8 cellular contexts compared by ENCODE assay signal in the genomic region with DNA sequence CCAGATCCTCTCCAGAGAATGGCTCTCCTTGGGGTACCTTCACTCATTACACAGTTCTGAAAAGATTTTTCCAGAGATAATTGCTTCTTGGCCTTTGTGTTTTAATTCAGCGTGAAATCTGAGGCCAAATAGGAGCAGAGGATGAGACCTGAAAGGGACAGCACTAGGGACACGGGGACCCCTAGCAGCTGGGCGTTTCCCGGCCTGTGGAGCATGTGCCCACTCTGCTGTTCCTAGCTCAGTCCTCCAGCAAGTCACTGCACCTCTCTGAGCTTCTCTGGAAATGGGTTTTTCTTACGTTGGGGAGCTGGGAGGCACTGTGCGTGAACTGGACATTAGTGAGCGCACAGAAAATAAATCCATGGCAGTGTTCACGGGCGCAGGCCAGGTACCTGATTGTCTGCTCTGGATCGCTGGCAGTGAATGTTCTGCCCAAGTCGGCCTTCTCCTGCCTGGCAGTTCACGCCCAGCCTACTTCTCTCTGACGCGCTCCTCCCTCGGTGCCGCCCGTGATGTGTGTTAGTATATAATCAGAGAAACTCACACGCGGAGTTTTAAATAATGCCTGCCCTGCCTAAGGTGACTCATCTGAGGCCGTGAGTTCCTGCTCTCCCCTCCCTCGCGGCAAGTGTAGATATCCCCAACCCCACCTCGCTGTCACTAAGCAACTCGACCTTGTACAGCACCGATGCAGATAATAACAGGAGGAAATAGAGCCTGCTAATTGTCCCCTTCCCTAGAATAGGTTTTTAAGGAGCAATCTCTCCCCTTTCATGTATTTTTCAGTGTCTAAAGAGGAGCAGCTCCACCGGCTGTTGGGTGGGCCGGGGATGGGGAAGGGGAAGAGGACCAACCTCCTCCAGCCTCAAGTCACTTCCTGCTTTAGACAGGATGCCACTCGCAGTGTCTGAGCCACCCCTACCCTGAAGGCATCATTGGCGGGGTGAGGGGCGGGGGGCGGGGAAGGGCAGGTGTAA. TPM values are rescaled to one million over a fixed set of nuclear protein-coding genes. Genes with fewer than 3 reads are reported as not detected.
DNase-seq lines count a peak whose midpoint lies in the region; FAIRE-seq and TF ChIP-seq lines count a peak whose summit lies in the region.

No MANE protein-coding gene starts in this region.

- peaks cover 22% of the 10 kb centered on the region for H3K4me1 Mint-ChIP-seq in Caco-2 (ENCODE audit: low read depth, unreplicated experiment)

- H3K4me1 ChIP-seq in endothelial cell of umbilical vein (ENCODE audit: control insufficient read depth, extremely low read depth, insufficient read depth, low read length) (peaks cover 13% of the 10 kb centered on the region), sigmoid colon (peaks cover 0 to 43% (median 16%) of the 10 kb centered on the region in 4 donors), Caco-2 (peaks cover 23% of the 10 kb centered on the region), MM.1S (ENCODE audit: low read length) (no peaks in the 10 kb centered on the region)

- dilution Hi-C loops in endothelial cell of umbilical vein (cut with MboI; ENCODE audit: extremely low pct_ligation_motif_present, low sequenced_read_pairs), result no loop called here

- H3K79me2 ChIP-seq in endothelial cell of umbilical vein (ENCODE audit: control insufficient read depth, insufficient read depth, low read length), result peaks cover 2% of the 10 kb centered on the region
- H3K79me2 ChIP-seq in MM.1S (ENCODE audit: low read length), result no peaks in the 10 kb centered on the region

- DNase-seq in SIG-M5 treated with dmso at 0.1 percent for 504 hours (lab: John Stamatoyannopoulos, UW; ENCODE audit: unreplicated experiment) (peak; percentile 25), SIG-M5 (lab: John Stamatoyannopoulos, UW) (no peak), endothelial cell of umbilical vein (ENCODE audit: low read depth, low spot score) (no peak), sigmoid colon (peak; percentile 78), Caco-2 (no peak), MM.1S (no peak), ACHN (no peak)
- DNase-seq in activated CD4-positive, alpha-beta T cell treated with anti-CD3 and anti-CD28 coated beads, Interleukin-2, amount 50 U/mL, for 48 hours, result peak; percentile 36 to 37

- TF ChIP-seq CTCF in endothelial cell of umbilical vein (IDR thresholded peaks at IDR 0.05; ENCODE audit: extremely low read depth in 1 of 2, insufficient read depth in 1 of 2, low read depth in 1 of 2, low read length in 2 of 2), result no peak
- no peak for TF ChIP-seq CTCF in sigmoid colon (IDR thresholded peaks at IDR 0.05)
- no peak for TF ChIP-seq CTCF in Caco-2 (IDR thresholded peaks at IDR 0.05; ENCODE audit: insufficient read depth in 1 of 2, low read depth in 1 of 2, low read length in 1 of 2, severe bottlenecking in 1 of 2, unreplicated experiment in 1 of 2)
- TF ChIP-seq CTCF in MM.1S (IDR thresholded peaks at IDR 0.05; ENCODE audit: low read length), result no peak

- no peak for TF ChIP-seq EP300 in sigmoid colon (IDR thresholded peaks at IDR 0.05)

- H3K9me3 ChIP-seq in endothelial cell of umbilical vein (replicated peaks; ENCODE audit: control insufficient read depth, insufficient read depth, low read length) (no peaks in the 10 kb centered on the region), sigmoid colon (no peaks in the 10 kb centered on the region), Caco-2 (no peaks in the 10 kb centered on the region), MM.1S (replicated peaks; ENCODE audit: insufficient read depth, low read length) (no peaks in the 10 kb centered on the region)

- no peaks in the 10 kb centered on the region for H4K20me1 ChIP-seq in endothelial cell of umbilical vein (replicated peaks; ENCODE audit: control insufficient read depth, extremely low read depth, insufficient read depth, low read length)
- H4K20me1 ChIP-seq in MM.1S (ENCODE audit: insufficient read depth, low read length), result no peaks in the 10 kb centered on the region

- no peaks in the 10 kb centered on the region for H3K27me3 Mint-ChIP-seq in Caco-2 (ENCODE audit: insufficient read depth, unreplicated experiment)

- H3K9me2 ChIP-seq in MM.1S (replicated peaks; ENCODE audit: insufficient read depth, low read length), result no peaks in the 10 kb centered on the region

- in situ Hi-C loops in ACHN (cut with HindIII; ENCODE audit: low pct_ligation_motif_present, low pct_unique_long_range_greater_than_20kb, low sequenced_read_pairs), result no loop called here

- POLR2A ChIA-PET in endothelial cell of umbilical vein (lab: Charles Lee) (no interaction called here), Caco-2 (lab: Charles Lee) (no interaction called here)

- no peak overlapping the region for H2AFZ ChIP-seq in endothelial cell of umbilical vein (ENCODE audit: low read depth, low read length)
- no peak overlapping the region for H2AFZ ChIP-seq in MM.1S (ENCODE audit: low read length)

- no peaks in the 10 kb centered on the region for H3K27me3 ChIP-seq in endothelial cell of umbilical vein (ENCODE audit: control insufficient read depth in 2 of 2, insufficient read depth in 2 of 2, low read length in 2 of 2)
- H3K27me3 ChIP-seq in sigmoid colon, result no peaks in the 10 kb centered on the region
- H3K27me3 ChIP-seq in Caco-2 (replicated peaks; ENCODE audit: control insufficient read depth, insufficient read depth, low read length), result no peaks in the 10 kb centered on the region
- H3K27me3 ChIP-seq in MM.1S (replicated peaks; ENCODE audit: insufficient read depth, low read length), result peaks cover 32% of the 10 kb centered on the region

- no peak overlapping the region for H3K9ac ChIP-seq in endothelial cell of umbilical vein (replicated peaks; ENCODE audit: extremely low read depth, insufficient read depth, low read length)
- no peak overlapping the region for H3K9ac ChIP-seq in MM.1S (ENCODE audit: low read length)

- no TSS peak for BruUV-seq in endothelial cell of umbilical vein (replicated peaks; lab: Mats Ljungman, UMichigan)
- BruUV-seq in Caco-2 (replicated peaks; lab: Mats Ljungman, UMichigan), result no TSS peak

- H3K9me3 Mint-ChIP-seq in Caco-2 (ENCODE audit: unreplicated experiment), result no peaks in the 10 kb centered on the region

- peaks cover 0 to 3% of the 10 kb centered on the region in 2 experiments for H3K36me3 ChIP-seq in endothelial cell of umbilical vein (ENCODE audit: control insufficient read depth in 2 of 2, extremely low read depth in 1 of 2, insufficient read depth in 2 of 2, low read length in 2 of 2)
- peaks cover 0 to 3% (median 0%) of the 10 kb centered on the region in 4 donors for H3K36me3 ChIP-seq in sigmoid colon
- no peaks in the 10 kb centered on the region for H3K36me3 ChIP-seq in Caco-2 (ENCODE audit: control insufficient read depth, insufficient read depth, low read length)
- no peaks in the 10 kb centered on the region for H3K36me3 ChIP-seq in MM.1S (replicated peaks; ENCODE audit: insufficient read depth, low read length)

- H3K36me3 Mint-ChIP-seq in Caco-2 (ENCODE audit: insufficient read depth, unreplicated experiment), result peaks cover 19% of the 10 kb centered on the region

- intact Hi-C loops in endothelial cell of umbilical vein (cut with micrococcal nuclease) (loop anchor here (5.0 kb wide), 1 partner anchor 93 kb away; a partner anchor contains a TSS), sigmoid colon (cut with DNase I) (loop anchor here (5.0 kb wide), 3 partner anchors 47 to 197 kb away; a partner anchor contains a TSS), Caco-2 (cut with micrococcal nuclease; ENCODE audit: unreplicated experiment) (no loop called here)

- peak; percentile 18 for FAIRE-seq in endothelial cell of umbilical vein (lab: Jason Lieb, UNC)

- H3K27ac ChIP-seq in endothelial cell of umbilical vein (ENCODE audit: insufficient read depth, low read depth, low read length) (no peak overlapping the region), sigmoid colon (peak overlapping the region; percentile 90 to 99 (median 96)), MM.1S (ENCODE audit: low read length) (no peak overlapping the region)

- CTCF ChIA-PET in endothelial cell of umbilical vein (lab: Charles Lee), result interaction anchor here (1.4 to 3.9 kb wide), 2 partner anchors 11 to 92 kb away, joined by 3 to 45 read pairs; no protein-coding TSS in a partner anchor
- CTCF ChIA-PET in Caco-2 (lab: Charles Lee), result no interaction called here

- no peaks in the 10 kb centered on the region for H3F3A ChIP-seq in MM.1S (ENCODE audit: insufficient read depth, low read length)

- no peak overlapping the region for H3K4me3 Mint-ChIP-seq in Caco-2 (ENCODE audit: unreplicated experiment)

- H3K27ac Mint-ChIP-seq in Caco-2 (ENCODE audit: unreplicated experiment), result no peak overlapping the region

- H3K9me1 ChIP-seq in endothelial cell of umbilical vein (replicated peaks; ENCODE audit: control insufficient read depth, extremely low read depth, insufficient read depth, low read length), result no peaks in the 10 kb centered on the region

- H3K4me2 ChIP-seq in endothelial cell of umbilical vein (ENCODE audit: insufficient read depth, low read length) (no peak overlapping the region), MM.1S (ENCODE audit: low read depth, low read length) (no peak overlapping the region)

- 19 to 53% methylated on average over 31 of the region's 31 CpGs for WGBS in sigmoid colon, 2 donors

- TF ChIP-seq POLR2A in endothelial cell of umbilical vein (IDR thresholded peaks at IDR 0.05; ENCODE audit: low read depth, low read length), result no peak
- peak in 1 of 2 donors; percentile 29 for TF ChIP-seq POLR2A in sigmoid colon (IDR thresholded peaks at IDR 0.05)

- H3K4me3 ChIP-seq in endothelial cell of umbilical vein (replicated peaks in 1 of 3; ENCODE audit: insufficient read depth in 1 of 3, low read depth in 1 of 3, low read length in 3 of 3) (no peak overlapping the region), sigmoid colon (no peak overlapping the region), Caco-2 (ENCODE audit: low read depth, low read length) (no peak overlapping the region), MM.1S (ENCODE audit: low read length) (no peak overlapping the region)

RNA-seq across cellular contexts. Expression of a gene that starts 2.7 kb away (rescaled TPM):
- total RNA-seq in endothelial cell of umbilical vein (73.2 and 80.3 TPM in 2 replicates), sigmoid colon (100 to 1,000 TPM in 1 of 4 donors, 10 to 100 TPM in 3; 54.5 to 106 (median 97.9) TPM), Caco-2 (2022) (89.8 and 90.7 TPM in 2 replicates)
- polyA plus RNA-seq in endothelial cell of umbilical vein (99.2 and 128 TPM in 2 replicates), sigmoid colon (10 to 100 TPM; 41.4 to 50.9 (median 41.8) TPM)
- polyA plus RNA-seq in endothelial cell of umbilical vein (2011; cell fraction: cytosol; rRNA removed), result 78.6 and 88.9 TPM in 2 replicates
- polyA plus RNA-seq in endothelial cell of umbilical vein (2011; cell fraction: nucleus; rRNA removed), result 47.8 and 51.7 TPM in 2 replicates
- polyA plus RNA-seq in endothelial cell of umbilical vein (2012), result 86.4 and 95.8 TPM in 2 replicates
- 56.4 and 61.2 TPM in 2 replicates for polyA minus RNA-seq in endothelial cell of umbilical vein
- polyA minus RNA-seq in endothelial cell of umbilical vein (2011; cell fraction: cytosol; rRNA and poly(A)+ RNA removed), result 10.5 TPM
- 14.7 and 17.8 TPM in 2 replicates for polyA minus RNA-seq in endothelial cell of umbilical vein (2011; cell fraction: nucleus; rRNA and poly(A)+ RNA removed)

RNA-seq across cellular contexts. Expression of a gene that starts 41.6 kb away (rescaled TPM):
- 14.8 and 16.6 TPM in 2 replicates for total RNA-seq in endothelial cell of umbilical vein
- 10.3 and 12.3 TPM in 2 replicates for polyA plus RNA-seq in endothelial cell of umbilical vein
- 10.4 and 11.5 TPM in 2 replicates for polyA plus RNA-seq in endothelial cell of umbilical vein (2011; cell fraction: cytosol; rRNA removed)
- 22.0 and 24.5 TPM in 2 replicates for polyA plus RNA-seq in endothelial cell of umbilical vein (2011; cell fraction: nucleus; rRNA removed)
- 16.3 and 16.8 TPM in 2 replicates for polyA plus RNA-seq in endothelial cell of umbilical vein (2012)
- 11.5 and 15.7 TPM in 2 replicates for polyA minus RNA-seq in endothelial cell of umbilical vein
- 6.6 TPM for polyA minus RNA-seq in endothelial cell of umbilical vein (2011; cell fraction: cytosol; rRNA and poly(A)+ RNA removed)
- 9.0 and 9.9 TPM in 2 replicates for polyA minus RNA-seq in endothelial cell of umbilical vein (2011; cell fraction: nucleus; rRNA and poly(A)+ RNA removed)
- total RNA-seq in sigmoid colon, result 10 to 100 TPM in 2 of 4 donors, 1 to 10 TPM in 2; 8.6 to 11.1 (median 10.5) TPM
- polyA plus RNA-seq in sigmoid colon, result 10 to 100 TPM; 10.1 to 28.9 (median 20.4) TPM
- total RNA-seq in Caco-2 (2022), result 29.5 and 31.5 TPM in 2 replicates

Comparison
In these comparisons a context has a peak if more than half of its experiments do, and no peak if none do; other contexts are left out.
1. DNase-seq: peak in SIG-M5 treated with dmso at 0.1 percent for 504 hours (single experiment), activated CD4-positive, alpha-beta T cell treated with anti-CD3 and anti-CD28 coated beads, Interleukin-2, amount 50 U/mL, for 48 hours (2 of 2) and sigmoid colon (single experiment); none in SIG-M5 (single experiment), endothelial cell of umbilical vein (single experiment), Caco-2 (0 of 2), MM.1S (single experiment) and ACHN (single experiment).
2. H3K27ac ChIP-seq: peak in sigmoid colon (4 of 4); none in endothelial cell of umbilical vein (single experiment) and MM.1S (single experiment).